In the genomic region with DNA sequence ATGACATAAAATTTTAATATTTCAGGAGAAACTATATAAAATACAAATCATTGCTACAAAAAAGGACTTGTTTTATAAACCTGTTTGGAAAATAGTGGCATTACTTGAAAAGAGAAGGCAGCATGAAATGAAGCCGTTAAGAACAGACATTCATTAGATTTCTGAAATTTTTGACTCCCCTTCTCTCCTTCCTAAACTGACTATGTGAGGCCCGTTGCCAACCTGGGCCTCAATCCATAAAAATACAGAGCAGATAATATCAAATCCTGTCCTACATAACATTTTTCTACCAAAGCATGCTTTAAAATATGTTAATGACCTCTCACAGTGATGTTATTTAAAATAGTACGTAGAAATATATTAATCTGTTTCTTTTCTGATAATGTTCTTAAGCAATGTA, we compare ENCODE assay signal across 23 cellular contexts. TPM values are rescaled to one million over a fixed set of nuclear protein-coding genes. Genes with fewer than 3 reads are reported as not detected.
"Had no signal": no experiment of that assay in that cellular context is flagged by ENCODE, and none has a peak within 500 bp of the region (broad histone marks: within the 10 kb centered on the region; RNA-seq: fewer than 3 reads in every experiment).

No MANE protein-coding gene starts in this region.

- H3K27ac Mint-ChIP-seq: effector memory CD8-positive, alpha-beta T cell; naive B cell; natural killer cell treated with Interleukin-12 subunit alpha and Interleukin-12 subunit beta and Interleukin-15 and Interleukin-18, amount 100 ng/mL, for 72 hours; neural progenitor cell; progenitor cell of endocrine pancreas; stimulated activated effector memory CD8-positive, alpha-beta T cell treated with anti-CD3 and anti-CD28 coated beads, Interleukin-12 subunit alpha, Interleukin-12 subunit beta, amount 100 ng/mL, for 72 hours; type B pancreatic cell had no signal

- DNase-seq: cortex of kidney; effector memory CD8-positive, alpha-beta T cell; foreskin fibroblast; gastrocnemius medialis; head of caudate nucleus; left ventricle myocardium superior; lower lobe of right lung; mucosa of descending colon; naive B cell; stimulated activated CD4-positive, alpha-beta T cell treated with anti-CD3 and anti-CD28 coated beads, Interleukin-2, amount 100 ng/mL, for 24 hours; stimulated activated CD4-positive, alpha-beta T cell treated with anti-CD3 and anti-CD28 coated beads, Interleukin-4, amount 100 ng/mL, for 24 hours; stimulated activated naive CD8-positive, alpha-beta T cell treated with anti-CD3 and anti-CD28 coated beads, Interleukin-15, Interleukin-2, amounts not matched to agents 100 U/mL and 50 U/mL, for 24 hours; substantia nigra; testis; tibial artery had no signal

- H3K36me3 ChIP-seq: gastrocnemius medialis, lower lobe of right lung, neural progenitor cell, right atrium auricular region, tibial artery had no signal

- H3K4me2 ChIP-seq: neural progenitor cell had no signal

- H3K9me3 ChIP-seq: gastrocnemius medialis, mucosa of descending colon, testis had no signal

- H3K79me2 ChIP-seq: parathyroid adenoma had no signal

- H3K27me3 Mint-ChIP-seq: progenitor cell of endocrine pancreas, type B pancreatic cell had no signal

- ATAC-seq: effector memory CD8-positive, alpha-beta T cell; gastrocnemius medialis; left ventricle myocardium superior; lower lobe of right lung; mucosa of descending colon; natural killer cell treated with Interleukin-12 subunit alpha and Interleukin-12 subunit beta and Interleukin-15 and Interleukin-18, amount 100 ng/mL, for 72 hours; sciatic nerve; stimulated activated effector memory CD8-positive, alpha-beta T cell treated with anti-CD3 and anti-CD28 coated beads, Interleukin-12 subunit alpha, Interleukin-12 subunit beta, amount 100 ng/mL, for 72 hours; stimulated activated naive CD8-positive, alpha-beta T cell treated with anti-CD3 and anti-CD28 coated beads, Interleukin-15, Interleukin-2, amounts not matched to agents 100 U/mL and 50 U/mL, for 24 hours had no signal

- H2AFZ ChIP-seq: neural progenitor cell, parathyroid adenoma had no signal

- H3K9me3 Mint-ChIP-seq: effector memory CD8-positive, alpha-beta T cell; natural killer cell treated with Interleukin-12 subunit alpha and Interleukin-12 subunit beta and Interleukin-15 and Interleukin-18, amount 100 ng/mL, for 72 hours; neural progenitor cell; stimulated activated effector memory CD8-positive, alpha-beta T cell treated with anti-CD3 and anti-CD28 coated beads, Interleukin-12 subunit alpha, Interleukin-12 subunit beta, amount 100 ng/mL, for 72 hours; type B pancreatic cell had no signal

- H3K9ac ChIP-seq: neural progenitor cell, parathyroid adenoma had no signal

- H3K36me3 Mint-ChIP-seq: naive B cell; natural killer cell treated with Interleukin-12 subunit alpha and Interleukin-12 subunit beta and Interleukin-15 and Interleukin-18, amount 100 ng/mL, for 72 hours; neural progenitor cell; stimulated activated effector memory CD8-positive, alpha-beta T cell treated with anti-CD3 and anti-CD28 coated beads, Interleukin-12 subunit alpha, Interleukin-12 subunit beta, amount 100 ng/mL, for 72 hours; type B pancreatic cell had no signal

- H3K27ac ChIP-seq: gastrocnemius medialis, lower lobe of right lung, neural progenitor cell, parathyroid adenoma, right atrium auricular region, testis, tibial artery had no signal

- H3K4me1 Mint-ChIP-seq: naive B cell; neural progenitor cell; stimulated activated effector memory CD8-positive, alpha-beta T cell treated with anti-CD3 and anti-CD28 coated beads, Interleukin-12 subunit alpha, Interleukin-12 subunit beta, amount 100 ng/mL, for 72 hours had no signal

- H3K4me3 Mint-ChIP-seq: effector memory CD8-positive, alpha-beta T cell; naive B cell; natural killer cell treated with Interleukin-12 subunit alpha and Interleukin-12 subunit beta and Interleukin-15 and Interleukin-18, amount 100 ng/mL, for 72 hours; neural progenitor cell; stimulated activated effector memory CD8-positive, alpha-beta T cell treated with anti-CD3 and anti-CD28 coated beads, Interleukin-12 subunit alpha, Interleukin-12 subunit beta, amount 100 ng/mL, for 72 hours; type B pancreatic cell had no signal

- H3K4me1 ChIP-seq: gastrocnemius medialis, lower lobe of right lung, neural progenitor cell, testis, tibial artery had no signal

- H3K27me3 ChIP-seq: gastrocnemius medialis, neural progenitor cell, right atrium auricular region, testis, tibial artery had no signal

- H3K4me3 ChIP-seq: gastrocnemius medialis, lower lobe of right lung, mucosa of descending colon, neural progenitor cell, right atrium auricular region, testis, tibial artery had no signal

RNA-seq across cellular contexts. Expression of a gene that starts 58.2 kb away (rescaled TPM):
- total RNA-seq: natural killer cell treated with Interleukin-12 subunit alpha and Interleukin-12 subunit beta and Interleukin-15 and Interleukin-18, amount 100 ng/mL, for 72 hours had no signal
